ENCODE assay signal across 15 cellular contexts in genomic region chr1:109238382-109238781, GRCh38. TPM values are rescaled to one million over a fixed set of nuclear protein-coding genes. Genes with fewer than 3 reads are reported as not detected.
DNase-seq lines count a peak whose midpoint lies in the region; ATAC-seq and TF ChIP-seq lines count a peak whose summit lies in the region.
"Had no signal": no experiment of that assay in that cellular context is flagged by ENCODE, and none has a peak within 500 bp of the region (broad histone marks: within the 10 kb centered on the region; RNA-seq: fewer than 3 reads in every experiment).

No MANE protein-coding gene starts in this region.

- H3K27ac ChIP-seq in heart right ventricle (no peak overlapping the region), RWPE1 (peak overlapping the region; percentile 98)
- H3K27ac ChIP-seq: BLaER1, SJCRH30 had no signal

- intact Hi-C loops in Right ventricle myocardium inferior (cut with DNase I): no loop called here
- intact Hi-C loops in heart right ventricle (cut with DNase I): no loop called here
- intact Hi-C loops in posterior vena cava (cut with DNase I): loop anchor here in 1 of 2 donors (5.0 kb wide), 1 partner anchor 549 kb away; no protein-coding TSS in a partner anchor

- peak overlapping the region; percentile 22 to 39 for H3K27ac Mint-ChIP-seq in effector memory CD8-positive, alpha-beta T cell
- peak overlapping the region; percentile 71 for H3K27ac Mint-ChIP-seq in type B pancreatic cell

- peaks cover 0 to 8% of the 10 kb centered on the region in 2 donors for H3K27me3 Mint-ChIP-seq in effector memory CD8-positive, alpha-beta T cell
- peaks cover 3% of the 10 kb centered on the region for H3K27me3 Mint-ChIP-seq in type B pancreatic cell

- H3K9me3 Mint-ChIP-seq in effector memory CD8-positive, alpha-beta T cell: no peaks in the 10 kb centered on the region
- H3K9me3 Mint-ChIP-seq in type B pancreatic cell: no peaks in the 10 kb centered on the region

- no peak for TF ChIP-seq CTCF in heart right ventricle (IDR thresholded peaks at IDR 0.05)
- TF ChIP-seq CTCF in RWPE1 (conservative IDR thresholded peaks at IDR 0.05; ENCODE audit: low read depth): no peak
- no peak for TF ChIP-seq CTCF in type B pancreatic cell (conservative IDR thresholded peaks at IDR 0.05)

- H3K4me1 Mint-ChIP-seq in effector memory CD8-positive, alpha-beta T cell (ENCODE audit: low read depth in 2 of 2): peaks cover 16 to 21% of the 10 kb centered on the region in 2 donors
- peaks cover 17% of the 10 kb centered on the region for H3K4me1 Mint-ChIP-seq in type B pancreatic cell (ENCODE audit: unreplicated experiment)

- peaks cover 8 to 30% (median 21%) of the 10 kb centered on the region in 9 donors for H3K4me1 ChIP-seq in heart right ventricle
- H3K4me1 ChIP-seq: SJCRH30 had no signal

- no peak overlapping the region for H3K4me3 ChIP-seq in heart right ventricle
- H3K4me3 ChIP-seq: BLaER1, SJCRH30 had no signal

- no peaks in the 10 kb centered on the region for H3K9me3 ChIP-seq in heart right ventricle
- H3K9me3 ChIP-seq: BLaER1, SJCRH30 had no signal

- 89 to 91% methylated on average over 2 of the region's 2 CpGs for WGBS in heart right ventricle, 2 donors

- peaks cover 0 to 14% (median 0%) of the 10 kb centered on the region in 7 donors for H3K27me3 ChIP-seq in heart right ventricle
- H3K27me3 ChIP-seq: SJCRH30 had no signal

- POLR2A ChIA-PET in RWPE1 (lab: Yijun Ruan, JAX; ENCODE audit: low non-redundant PET): no interaction called here

- peak; percentile 32 for DNase-seq in Right ventricle myocardium inferior (ENCODE audit: missing footprints)
- DNase-seq in heart right ventricle: no peak
- no peak for DNase-seq in RWPE1 (ENCODE audit: low spot score)
- DNase-seq in effector memory CD8-positive, alpha-beta T cell: no peak
- DNase-seq in type B pancreatic cell (ENCODE audit: extremely low spot score, unreplicated experiment): no peak
- DNase-seq in NCI-H69 (lab: John Stamatoyannopoulos, UW): no peak
- no peak for DNase-seq in posterior vena cava (ENCODE audit: low spot score)
- DNase-seq: DND-41, HCEC 1CT, KG1, NCI-H1436, NCI-H226, NCI-H526 treated with DMSO at 0.1 percent for 48 hours, SJCRH30 had no signal

- peaks cover 9 to 65% (median 44%) of the 10 kb centered on the region in 9 donors for H3K36me3 ChIP-seq in heart right ventricle

- ATAC-seq in Right ventricle myocardium inferior (no peak), heart right ventricle (no peak)
- no peak for ATAC-seq in effector memory CD8-positive, alpha-beta T cell (replicated peaks)

- H3K4me3 Mint-ChIP-seq in effector memory CD8-positive, alpha-beta T cell: no peak overlapping the region
- no peak overlapping the region for H3K4me3 Mint-ChIP-seq in type B pancreatic cell

- peaks cover 50% of the 10 kb centered on the region for H3K36me3 Mint-ChIP-seq in effector memory CD8-positive, alpha-beta T cell (ENCODE audit: insufficient read depth)
- peaks cover 14% of the 10 kb centered on the region for H3K36me3 Mint-ChIP-seq in type B pancreatic cell

- CTCF ChIA-PET in RWPE1 (lab: Yijun Ruan, JAX): interaction anchor here (1.5 kb wide), 1 partner anchor 25 kb away, joined by 3 read pairs; no protein-coding TSS in a partner anchor

RNA-seq across cellular contexts. Expression of gene CELSR2, which starts 11.0 kb away (rescaled TPM):
- 6.5 TPM for total RNA-seq in Right ventricle myocardium inferior
- total RNA-seq in heart right ventricle: 10 to 100 TPM in 1 of 10 donors, 1 to 10 TPM in 9; 4.9 to 10.6 (median 6.3) TPM
- polyA plus RNA-seq in heart right ventricle: 1 to 10 TPM in 1 of 2 donors, under 1 TPM in 1; 0.93 to 1.8 TPM
- 23.4 and 35.5 TPM in 2 replicates for total RNA-seq in type B pancreatic cell (ENCODE audit: low replicate concordance)
- 1 to 10 TPM; 2.8 to 3.3 TPM for total RNA-seq in posterior vena cava

RNA-seq across cellular contexts. Expression of gene SARS1, which starts 24.7 kb away (rescaled TPM):
- total RNA-seq in Right ventricle myocardium inferior (97.6 TPM), heart right ventricle (100 to 1,000 TPM in 4 of 10 donors, 10 to 100 TPM in 6; 86.3 to 123 (median 99.2) TPM), type B pancreatic cell (ENCODE audit: low replicate concordance) (136 and 173 TPM in 2 replicates), posterior vena cava (100 to 1,000 TPM; 131 to 132 TPM)
- 100 to 1,000 TPM in 1 of 2 donors, 10 to 100 TPM in 1; 38.3 to 153 TPM for polyA plus RNA-seq in heart right ventricle

RNA-seq across cellular contexts. Expression of gene PSRC1, which starts 44.6 kb away (rescaled TPM):
- total RNA-seq in Right ventricle myocardium inferior (1.2 TPM), heart right ventricle (1 to 10 TPM in 2 of 10 donors, under 1 TPM in 8; 0.34 to 2.4 (median 0.59) TPM), type B pancreatic cell (ENCODE audit: low replicate concordance) (10.3 and 46.2 TPM in 2 replicates), posterior vena cava (1 to 10 TPM; 1.7 to 2.2 TPM)
- 1 to 10 TPM; 2.3 to 2.9 TPM for polyA plus RNA-seq in heart right ventricle
